2 cellular contexts compared by ENCODE assay signal in the genomic region with DNA sequence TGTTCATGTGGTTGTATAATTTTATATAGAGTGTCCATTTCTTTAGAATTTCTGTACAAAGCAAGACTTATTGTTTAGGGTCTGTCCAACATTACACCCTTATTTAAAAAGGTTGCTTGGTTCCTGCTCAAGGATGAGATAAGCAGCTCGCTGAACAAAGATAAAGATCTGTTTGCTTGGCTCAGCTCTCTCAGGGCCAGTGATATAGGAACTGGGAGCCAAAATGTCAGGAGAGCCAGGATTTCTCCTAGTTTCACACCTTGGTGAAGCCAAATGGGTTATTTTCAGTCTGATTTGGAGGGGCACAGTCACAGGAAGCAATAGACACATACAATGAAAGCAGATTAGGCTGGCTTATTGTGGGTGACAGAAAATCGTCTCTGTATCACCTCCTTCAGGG.
TF ChIP-seq lines count a peak whose summit lies in the region.

No MANE protein-coding gene starts in this region.

TF ChIP-seq in GM23338, 12 proteins besides CTCF, POLR2A, EP300 and RAD21:
- TF ChIP-seq, protein P1, sequence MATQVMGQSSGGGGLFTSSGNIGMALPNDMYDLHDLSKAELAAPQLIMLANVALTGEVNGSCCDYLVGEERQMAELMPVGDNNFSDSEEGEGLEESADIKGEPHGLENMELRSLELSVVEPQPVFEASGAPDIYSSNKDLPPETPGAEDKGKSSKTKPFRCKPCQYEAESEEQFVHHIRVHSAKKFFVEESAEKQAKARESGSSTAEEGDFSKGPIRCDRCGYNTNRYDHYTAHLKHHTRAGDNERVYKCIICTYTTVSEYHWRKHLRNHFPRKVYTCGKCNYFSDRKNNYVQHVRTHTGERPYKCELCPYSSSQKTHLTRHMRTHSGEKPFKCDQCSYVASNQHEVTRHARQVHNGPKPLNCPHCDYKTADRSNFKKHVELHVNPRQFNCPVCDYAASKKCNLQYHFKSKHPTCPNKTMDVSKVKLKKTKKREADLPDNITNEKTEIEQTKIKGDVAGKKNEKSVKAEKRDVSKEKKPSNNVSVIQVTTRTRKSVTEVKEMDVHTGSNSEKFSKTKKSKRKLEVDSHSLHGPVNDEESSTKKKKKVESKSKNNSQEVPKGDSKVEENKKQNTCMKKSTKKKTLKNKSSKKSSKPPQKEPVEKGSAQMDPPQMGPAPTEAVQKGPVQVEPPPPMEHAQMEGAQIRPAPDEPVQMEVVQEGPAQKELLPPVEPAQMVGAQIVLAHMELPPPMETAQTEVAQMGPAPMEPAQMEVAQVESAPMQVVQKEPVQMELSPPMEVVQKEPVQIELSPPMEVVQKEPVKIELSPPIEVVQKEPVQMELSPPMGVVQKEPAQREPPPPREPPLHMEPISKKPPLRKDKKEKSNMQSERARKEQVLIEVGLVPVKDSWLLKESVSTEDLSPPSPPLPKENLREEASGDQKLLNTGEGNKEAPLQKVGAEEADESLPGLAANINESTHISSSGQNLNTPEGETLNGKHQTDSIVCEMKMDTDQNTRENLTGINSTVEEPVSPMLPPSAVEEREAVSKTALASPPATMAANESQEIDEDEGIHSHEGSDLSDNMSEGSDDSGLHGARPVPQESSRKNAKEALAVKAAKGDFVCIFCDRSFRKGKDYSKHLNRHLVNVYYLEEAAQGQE (IDR thresholded peaks at IDR 0.05; ENCODE audit: unreplicated experiment): no peak
- no peak for TF ChIP-seq EZH2 (IDR thresholded peaks at IDR 0.05; ENCODE audit: low read depth, unreplicated experiment)
- no peak for TF ChIP-seq NANOG (IDR thresholded peaks at IDR 0.05; ENCODE audit: borderline replicate concordance)
- TF ChIP-seq JUNB (IDR thresholded peaks at IDR 0.05; ENCODE audit: unreplicated experiment): no peak
- TF ChIP-seq, protein P2, sequence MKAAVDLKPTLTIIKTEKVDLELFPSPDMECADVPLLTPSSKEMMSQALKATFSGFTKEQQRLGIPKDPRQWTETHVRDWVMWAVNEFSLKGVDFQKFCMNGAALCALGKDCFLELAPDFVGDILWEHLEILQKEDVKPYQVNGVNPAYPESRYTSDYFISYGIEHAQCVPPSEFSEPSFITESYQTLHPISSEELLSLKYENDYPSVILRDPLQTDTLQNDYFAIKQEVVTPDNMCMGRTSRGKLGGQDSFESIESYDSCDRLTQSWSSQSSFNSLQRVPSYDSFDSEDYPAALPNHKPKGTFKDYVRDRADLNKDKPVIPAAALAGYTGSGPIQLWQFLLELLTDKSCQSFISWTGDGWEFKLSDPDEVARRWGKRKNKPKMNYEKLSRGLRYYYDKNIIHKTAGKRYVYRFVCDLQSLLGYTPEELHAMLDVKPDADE (IDR thresholded peaks at IDR 0.05): no peak

TF ChIP-seq in H1, 55 proteins besides CTCF, POLR2A, EP300 and RAD21 (continued from another document):
- TF ChIP-seq, protein P3, sequence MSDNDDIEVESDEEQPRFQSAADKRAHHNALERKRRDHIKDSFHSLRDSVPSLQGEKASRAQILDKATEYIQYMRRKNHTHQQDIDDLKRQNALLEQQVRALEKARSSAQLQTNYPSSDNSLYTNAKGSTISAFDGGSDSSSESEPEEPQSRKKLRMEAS (IDR thresholded peaks at IDR 0.05): no peak
- TF ChIP-seq NANOG (IDR thresholded peaks at IDR 0.05; ENCODE audit: insufficient read depth, low read depth, low read length, poor library complexity, severe bottlenecking) (no peak), HDAC2 (IDR thresholded peaks at IDR 0.05; ENCODE audit: borderline replicate concordance in 1 of 2, low read depth in 2 of 2, low read length in 2 of 2) (no peak), PHF8 (conservative IDR thresholded peaks at IDR 0.05; ENCODE audit: low read depth, low read length) (no peak), KDM5A (IDR thresholded peaks at IDR 0.05; ENCODE audit: low read length) (no peak), TAF7 (optimal IDR thresholded peaks at IDR 0.05; ENCODE audit: borderline replicate concordance, low read depth, low read length) (no peak), SIX5 (IDR thresholded peaks at IDR 0.05; ENCODE audit: low read depth, low read length) (no peak), TBP (IDR thresholded peaks at IDR 0.05; ENCODE audit: low read depth, low read length) (no peak)
- TF ChIP-seq, protein P4, sequence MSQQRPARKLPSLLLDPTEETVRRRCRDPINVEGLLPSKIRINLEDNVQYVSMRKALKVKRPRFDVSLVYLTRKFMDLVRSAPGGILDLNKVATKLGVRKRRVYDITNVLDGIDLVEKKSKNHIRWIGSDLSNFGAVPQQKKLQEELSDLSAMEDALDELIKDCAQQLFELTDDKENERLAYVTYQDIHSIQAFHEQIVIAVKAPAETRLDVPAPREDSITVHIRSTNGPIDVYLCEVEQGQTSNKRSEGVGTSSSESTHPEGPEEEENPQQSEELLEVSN (IDR thresholded peaks at IDR 0.05): no peak
